25 cellular contexts compared by ENCODE assay signal in the genomic region with DNA sequence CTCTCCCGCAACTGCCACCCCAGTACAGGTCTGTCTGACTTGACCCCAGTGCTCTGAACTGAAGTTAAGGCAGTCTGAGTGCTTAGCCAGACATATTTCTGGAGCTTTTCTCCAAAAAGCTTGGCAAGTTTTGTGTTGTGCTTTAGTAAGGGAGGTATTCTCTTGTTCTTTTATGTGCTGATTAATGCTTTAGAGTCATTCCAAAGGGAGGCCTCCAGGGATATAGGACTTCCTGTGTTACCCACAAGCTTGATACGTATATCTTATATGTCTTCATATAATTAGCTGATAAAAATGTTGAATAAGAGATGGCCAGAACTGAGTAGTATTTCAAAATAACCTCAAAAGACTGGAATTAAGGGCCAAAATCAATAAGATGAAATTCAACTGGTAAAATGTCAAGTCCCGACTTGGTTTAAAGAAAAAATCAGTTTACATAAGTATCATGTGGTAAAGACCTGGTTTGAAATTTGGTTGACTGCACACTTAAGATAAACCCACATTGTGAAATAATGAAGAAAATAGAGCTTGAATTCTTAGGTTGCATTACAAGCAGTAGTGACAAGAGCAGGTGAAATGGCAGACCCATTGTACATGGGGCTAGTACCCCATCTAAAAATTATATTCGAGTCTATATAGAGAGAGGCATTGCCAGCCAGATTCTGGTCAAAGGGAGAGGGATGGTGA.
DNase-seq lines count a peak whose midpoint lies in the region; ATAC-seq and TF ChIP-seq lines count a peak whose summit lies in the region.
"Had no signal": no experiment of that assay in that cellular context is flagged by ENCODE, and none has a peak within 500 bp of the region (broad histone marks: within the 10 kb centered on the region; RNA-seq: fewer than 3 reads in every experiment).

No MANE protein-coding gene starts in this region.

- H3K36me3 ChIP-seq in right atrium auricular region, result no peaks in the 10 kb centered on the region
- H3K36me3 ChIP-seq: suprapubic skin had no signal

- no peak overlapping the region for H3K27ac ChIP-seq in right atrium auricular region
- H3K27ac ChIP-seq: 22Rv1, suprapubic skin had no signal

- no peak overlapping the region for H3K4me3 ChIP-seq in right atrium auricular region
- no peak overlapping the region for H3K4me3 ChIP-seq in cardiac fibroblast (replicated peaks in 1 of 2; ENCODE audit: low read depth in 2 of 2, low read length in 2 of 2)
- no peak overlapping the region for H3K4me3 ChIP-seq in fibroblast of the aortic adventitia (ENCODE audit: low read depth, low read length)
- H3K4me3 ChIP-seq: suprapubic skin had no signal

- H3K4me1 ChIP-seq in right atrium auricular region, result no peaks in the 10 kb centered on the region
- H3K4me1 ChIP-seq: suprapubic skin had no signal

- no peaks in the 10 kb centered on the region for H3K36me3 Mint-ChIP-seq in activated T-helper 2 cell treated with anti-CD3 and anti-CD28 coated beads, Interferon-gamma antibody, Interleukin-2, Interleukin-4, amounts not matched to agents 10 μg/mL and 5 μg/mL and 100 μg/mL, durations not matched to agents 14 hours and 24 hours and 36 hours (ENCODE audit: low read depth)
- H3K36me3 Mint-ChIP-seq: activated CD4-positive, alpha-beta memory T cell treated with anti-CD3 and anti-CD28 coated beads for 36 hours; CD4-positive, alpha-beta memory T cell; naive B cell had no signal

- H3K27me3 ChIP-seq in right atrium auricular region, result no peaks in the 10 kb centered on the region
- H3K27me3 ChIP-seq: suprapubic skin had no signal

- H3K4me3 Mint-ChIP-seq in activated T-helper 2 cell treated with anti-CD3 and anti-CD28 coated beads, Interferon-gamma antibody, Interleukin-2, Interleukin-4, amounts not matched to agents 10 μg/mL and 5 μg/mL and 100 μg/mL, durations not matched to agents 14 hours and 24 hours and 36 hours (ENCODE audit: low read depth), result no peak overlapping the region
- H3K4me3 Mint-ChIP-seq: activated CD4-positive, alpha-beta memory T cell treated with anti-CD3 and anti-CD28 coated beads for 36 hours; CD4-positive, alpha-beta memory T cell; central memory CD8-positive, alpha-beta T cell; naive B cell; T-helper 17 cell had no signal

- DNase-seq in Right ventricle myocardium superior (no peak), right atrium auricular region (ENCODE audit: low spot score) (no peak), cardiac fibroblast (ENCODE audit: low read depth in 2 of 2) (peak; percentile 67 to 68), fibroblast of the aortic adventitia (ENCODE audit: low read depth) (peak; percentile 97), stromal cell of bone marrow (ENCODE audit: low read depth) (peak; percentile 45), activated gamma-delta T cell (lab: John Stamatoyannopoulos, UW) (no peak), T-helper 9 cell (no peak)
- no peak for DNase-seq in activated T-helper 2 cell treated with anti-CD3 and anti-CD28 coated beads, Interferon-gamma antibody, Interleukin-2, Interleukin-4, amounts not matched to agents 10 μg/mL and 5 μg/mL and 100 μg/mL, durations not matched to agents 14 hours and 24 hours and 36 hours (ENCODE audit: low spot score)
- DNase-seq: activated CD4-positive, alpha-beta memory T cell treated with anti-CD3 and anti-CD28 coated beads for 36 hours; activated naive CD4-positive, alpha-beta T cell treated with anti-CD3 and anti-CD28 coated beads, Interleukin-2, amount 50 U/mL, for 16 hours; amygdala; CD4-positive, alpha-beta memory T cell; islet precursor cell; Kasumi-1; naive B cell; NCI-H1417 treated with DMSO at 0.1 percent for 48 hours; NCI-H2029 treated with DMSO at 0.1 percent for 48 hours; NCI-H524 treated with DMSO at 0.1 percent for 48 hours; small intestine; stimulated activated naive CD4-positive, alpha-beta T cell; T-helper 17 cell had no signal

- H3K9me3 ChIP-seq in right atrium auricular region, result no peaks in the 10 kb centered on the region
- H3K9me3 ChIP-seq: suprapubic skin had no signal

- H3K4me1 Mint-ChIP-seq in activated T-helper 2 cell treated with anti-CD3 and anti-CD28 coated beads, Interferon-gamma antibody, Interleukin-2, Interleukin-4, amounts not matched to agents 10 μg/mL and 5 μg/mL and 100 μg/mL, durations not matched to agents 14 hours and 24 hours and 36 hours (ENCODE audit: low read depth), result no peaks in the 10 kb centered on the region
- H3K4me1 Mint-ChIP-seq: CD4-positive, alpha-beta memory T cell; central memory CD8-positive, alpha-beta T cell; naive B cell; T-helper 17 cell had no signal

- no peak overlapping the region for H3K27ac Mint-ChIP-seq in activated T-helper 2 cell treated with anti-CD3 and anti-CD28 coated beads, Interferon-gamma antibody, Interleukin-2, Interleukin-4, amounts not matched to agents 10 μg/mL and 5 μg/mL and 100 μg/mL, durations not matched to agents 14 hours and 24 hours and 36 hours
- H3K27ac Mint-ChIP-seq: activated CD4-positive, alpha-beta memory T cell treated with anti-CD3 and anti-CD28 coated beads for 36 hours; CD4-positive, alpha-beta memory T cell; naive B cell; T-helper 17 cell had no signal

- TF ChIP-seq CTCF in right atrium auricular region (IDR thresholded peaks at IDR 0.05), result no peak
- TF ChIP-seq CTCF in cardiac fibroblast (IDR thresholded peaks at IDR 0.05; ENCODE audit: low read depth, low read length), result no peak
- TF ChIP-seq CTCF in fibroblast of the aortic adventitia (IDR thresholded peaks at IDR 0.05; ENCODE audit: insufficient read depth, low read length), result no peak

- intact Hi-C loops in Right ventricle myocardium superior (cut with DNase I), result no loop called here
- intact Hi-C loops in activated T-helper 2 cell treated with anti-CD3 and anti-CD28 coated beads, Interferon-gamma antibody, Interleukin-2, Interleukin-4, amounts not matched to agents 10 μg/mL and 5 μg/mL and 100 μg/mL, durations not matched to agents 14 hours and 24 hours and 36 hours (cut with micrococcal nuclease), result no loop called here

- no peaks in the 10 kb centered on the region for H3K9me3 Mint-ChIP-seq in activated T-helper 2 cell treated with anti-CD3 and anti-CD28 coated beads, Interferon-gamma antibody, Interleukin-2, Interleukin-4, amounts not matched to agents 10 μg/mL and 5 μg/mL and 100 μg/mL, durations not matched to agents 14 hours and 24 hours and 36 hours
- H3K9me3 Mint-ChIP-seq: activated CD4-positive, alpha-beta memory T cell treated with anti-CD3 and anti-CD28 coated beads for 36 hours; central memory CD8-positive, alpha-beta T cell had no signal

- ATAC-seq in Right ventricle myocardium superior (ENCODE audit: poor library complexity), result peak; percentile 25
- ATAC-seq: activated CD4-positive, CD25-positive, alpha-beta regulatory T cell treated with anti-CD3 and anti-CD28 coated beads, Interleukin-2, amount 50 U/mL, for 24 hours; T-helper 17 cell had no signal

- peaks cover 5% of the 10 kb centered on the region for H3K27me3 Mint-ChIP-seq in activated T-helper 2 cell treated with anti-CD3 and anti-CD28 coated beads, Interferon-gamma antibody, Interleukin-2, Interleukin-4, amounts not matched to agents 10 μg/mL and 5 μg/mL and 100 μg/mL, durations not matched to agents 14 hours and 24 hours and 36 hours (ENCODE audit: low read depth)

Comparison
In these comparisons a context has a peak if more than half of its experiments do, and no peak if none do; other contexts are left out.
1. DNase-seq: peak in cardiac fibroblast (2 of 2), fibroblast of the aortic adventitia (single experiment) and stromal cell of bone marrow (single experiment); none in Right ventricle myocardium superior (single experiment), right atrium auricular region (single experiment), activated gamma-delta T cell (single experiment), T-helper 9 cell (single experiment) and activated T-helper 2 cell treated with anti-CD3 and anti-CD28 coated beads, Interferon-gamma antibody, Interleukin-2, Interleukin-4, amounts not matched to agents 10 μg/mL and 5 μg/mL and 100 μg/mL, durations not matched to agents 14 hours and 24 hours and 36 hours (single experiment).